1 cellular context compared by ENCODE assay signal in genomic region chr6:16739329-16739801, GRCh38.
TF ChIP-seq lines count a peak whose summit lies in the region.

No MANE protein-coding gene starts in this region.

TF ChIP-seq in HCT116, 20 proteins besides CTCF, POLR2A, EP300 and RAD21 (continued from another document):
- no peak for TF ChIP-seq MAX (IDR thresholded peaks at IDR 0.05)
- TF ChIP-seq, protein P1, sequence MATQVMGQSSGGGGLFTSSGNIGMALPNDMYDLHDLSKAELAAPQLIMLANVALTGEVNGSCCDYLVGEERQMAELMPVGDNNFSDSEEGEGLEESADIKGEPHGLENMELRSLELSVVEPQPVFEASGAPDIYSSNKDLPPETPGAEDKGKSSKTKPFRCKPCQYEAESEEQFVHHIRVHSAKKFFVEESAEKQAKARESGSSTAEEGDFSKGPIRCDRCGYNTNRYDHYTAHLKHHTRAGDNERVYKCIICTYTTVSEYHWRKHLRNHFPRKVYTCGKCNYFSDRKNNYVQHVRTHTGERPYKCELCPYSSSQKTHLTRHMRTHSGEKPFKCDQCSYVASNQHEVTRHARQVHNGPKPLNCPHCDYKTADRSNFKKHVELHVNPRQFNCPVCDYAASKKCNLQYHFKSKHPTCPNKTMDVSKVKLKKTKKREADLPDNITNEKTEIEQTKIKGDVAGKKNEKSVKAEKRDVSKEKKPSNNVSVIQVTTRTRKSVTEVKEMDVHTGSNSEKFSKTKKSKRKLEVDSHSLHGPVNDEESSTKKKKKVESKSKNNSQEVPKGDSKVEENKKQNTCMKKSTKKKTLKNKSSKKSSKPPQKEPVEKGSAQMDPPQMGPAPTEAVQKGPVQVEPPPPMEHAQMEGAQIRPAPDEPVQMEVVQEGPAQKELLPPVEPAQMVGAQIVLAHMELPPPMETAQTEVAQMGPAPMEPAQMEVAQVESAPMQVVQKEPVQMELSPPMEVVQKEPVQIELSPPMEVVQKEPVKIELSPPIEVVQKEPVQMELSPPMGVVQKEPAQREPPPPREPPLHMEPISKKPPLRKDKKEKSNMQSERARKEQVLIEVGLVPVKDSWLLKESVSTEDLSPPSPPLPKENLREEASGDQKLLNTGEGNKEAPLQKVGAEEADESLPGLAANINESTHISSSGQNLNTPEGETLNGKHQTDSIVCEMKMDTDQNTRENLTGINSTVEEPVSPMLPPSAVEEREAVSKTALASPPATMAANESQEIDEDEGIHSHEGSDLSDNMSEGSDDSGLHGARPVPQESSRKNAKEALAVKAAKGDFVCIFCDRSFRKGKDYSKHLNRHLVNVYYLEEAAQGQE (IDR thresholded peaks at IDR 0.05; ENCODE audit: low read depth) = no peak
- TF ChIP-seq JUND (IDR thresholded peaks at IDR 0.05) = no peak
- TF ChIP-seq ATF3 (IDR thresholded peaks at IDR 0.05) = no peak
- no peak for TF ChIP-seq SRF (IDR thresholded peaks at IDR 0.05; ENCODE audit: low read depth)
- TF ChIP-seq EGR1 (IDR thresholded peaks at IDR 0.05; ENCODE audit: low read depth) = no peak
